ENCODE assay signal across 8 cellular contexts in the genomic region with DNA sequence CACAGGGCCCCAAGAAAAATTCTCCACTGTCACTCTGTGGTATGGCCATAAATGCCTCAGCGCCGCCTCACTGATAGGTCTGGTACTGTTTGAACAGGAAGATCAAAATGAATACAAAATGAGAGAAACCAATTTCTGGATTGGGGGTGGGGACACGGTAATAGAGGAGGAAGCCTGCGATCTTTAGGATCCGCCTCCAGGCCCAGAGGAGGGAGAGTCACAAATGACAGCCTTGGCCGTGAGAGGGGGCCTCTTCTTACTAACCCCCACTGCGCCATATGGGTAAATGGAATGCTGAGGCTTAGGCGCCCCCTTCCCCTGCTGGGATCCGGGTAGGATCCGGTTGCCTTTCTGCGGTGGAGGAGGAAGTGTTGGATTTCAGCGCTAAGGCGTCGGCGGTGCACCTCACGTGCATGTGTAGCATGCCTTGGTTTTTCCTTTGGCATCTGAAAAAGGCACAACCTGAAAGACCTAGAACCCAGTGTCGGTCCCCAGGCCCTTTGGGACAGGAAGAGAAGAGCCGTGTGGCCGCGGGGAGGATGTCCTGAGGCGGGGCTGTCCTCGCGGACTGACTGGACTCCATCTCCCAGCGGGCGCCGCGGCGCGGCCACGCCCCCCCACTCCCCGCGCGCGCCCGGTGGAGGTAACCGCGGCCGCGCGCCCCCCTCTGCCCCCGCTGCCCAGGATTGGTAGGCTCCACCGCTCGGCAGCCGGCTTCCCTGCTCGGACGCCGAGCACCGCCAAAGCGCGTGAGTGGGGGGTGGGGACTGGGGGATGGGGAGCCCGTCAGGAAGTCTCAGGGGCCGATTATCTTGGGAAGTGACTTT. TPM values are rescaled to one million over a fixed set of nuclear protein-coding genes. Genes with fewer than 3 reads are reported as not detected.
DNase-seq lines count a peak whose midpoint lies in the region; ATAC-seq and TF ChIP-seq lines count a peak whose summit lies in the region.

No MANE protein-coding gene starts in this region.

- H3K4me3 Mint-ChIP-seq in activated naive CD8-positive, alpha-beta T cell, result peak overlapping the region; percentile 91
- H3K4me3 Mint-ChIP-seq in glutamatergic neuron (ENCODE audit: unreplicated experiment) (peak overlapping the region; percentile 94), osteocyte (ENCODE audit: unreplicated experiment) (peak overlapping the region; percentile 92)

- peak; percentile 94 for DNase-seq in GM06990 (ENCODE audit: extremely low read depth, insufficient read length)
- DNase-seq in NCI-H1048 (lab: John Stamatoyannopoulos, UW), result peak; percentile 73
- DNase-seq in SKM-1 (lab: John Stamatoyannopoulos, UW; ENCODE audit: unreplicated experiment), result peak; percentile 95
- peak; percentile 91 for DNase-seq in glutamatergic neuron
- peak; percentile 95 for DNase-seq in osteocyte (ENCODE audit: extremely low spot score, unreplicated experiment)
- peak; percentile 56 for DNase-seq in thoracic aorta (ENCODE audit: low spot score)

- H3K4me3 ChIP-seq in GM06990 (replicated peaks; ENCODE audit: low read depth, low read length), result peak overlapping the region; percentile 86
- H3K4me3 ChIP-seq in thoracic aorta, result peak overlapping the region; percentile 94

- peaks cover 21 to 42% of the 10 kb centered on the region in 2 donors for H3K4me1 ChIP-seq in thoracic aorta (ENCODE audit: control insufficient read depth in 1 of 2, low read depth in 2 of 2)

- peak overlapping the region; percentile 99 for H3K27ac Mint-ChIP-seq in activated naive CD8-positive, alpha-beta T cell
- H3K27ac Mint-ChIP-seq in glutamatergic neuron (ENCODE audit: unreplicated experiment), result peak overlapping the region; percentile 95
- peak overlapping the region; percentile 98 for H3K27ac Mint-ChIP-seq in osteocyte (ENCODE audit: unreplicated experiment)

- H3K27me3 ChIP-seq in GM06990 (replicated peaks; ENCODE audit: control insufficient read depth, insufficient read depth, low read length) (no peaks in the 10 kb centered on the region), thoracic aorta (replicated peaks; ENCODE audit: insufficient read depth) (no peaks in the 10 kb centered on the region)

- TF ChIP-seq CTCF in GM06990 (IDR thresholded peaks at IDR 0.05; ENCODE audit: insufficient read depth, low read length, poor library complexity, severe bottlenecking), result no peak
- no peak for TF ChIP-seq CTCF in glutamatergic neuron (IDR thresholded peaks at IDR 0.05; ENCODE audit: partially characterized antibody, unreplicated experiment)
- peak; percentile 47 for TF ChIP-seq CTCF in osteocyte (IDR thresholded peaks at IDR 0.05)
- no peak for TF ChIP-seq CTCF in thoracic aorta (IDR thresholded peaks at IDR 0.05)

- H3K4me1 Mint-ChIP-seq in activated naive CD8-positive, alpha-beta T cell (ENCODE audit: low read depth), result peaks cover 65% of the 10 kb centered on the region
- H3K4me1 Mint-ChIP-seq in glutamatergic neuron (ENCODE audit: low read depth, unreplicated experiment) (peaks cover 35% of the 10 kb centered on the region), osteocyte (ENCODE audit: unreplicated experiment) (peaks cover 65% of the 10 kb centered on the region)

- H3K36me3 ChIP-seq in GM06990 (ENCODE audit: control insufficient read depth, insufficient read depth, low read length) (no peaks in the 10 kb centered on the region), thoracic aorta (no peaks in the 10 kb centered on the region)

- no peaks in the 10 kb centered on the region for H3K9me3 Mint-ChIP-seq in activated naive CD8-positive, alpha-beta T cell (ENCODE audit: low read depth)
- peaks cover 10% of the 10 kb centered on the region for H3K9me3 Mint-ChIP-seq in glutamatergic neuron (ENCODE audit: unreplicated experiment)
- H3K9me3 Mint-ChIP-seq in osteocyte (ENCODE audit: unreplicated experiment), result no peaks in the 10 kb centered on the region

- ATAC-seq in HG02610 (IDR thresholded peaks at IDR 0.05; ENCODE audit: unreplicated experiment), result peak; percentile 45
- peak; percentile 78 for ATAC-seq in thoracic aorta (ENCODE audit: insufficient number of reproducible peaks, low FRiP score, low read depth)

- peak overlapping the region; percentile 86 for H3K27ac ChIP-seq in thoracic aorta

- no peaks in the 10 kb centered on the region for H3K36me3 Mint-ChIP-seq in activated naive CD8-positive, alpha-beta T cell
- H3K36me3 Mint-ChIP-seq in glutamatergic neuron (ENCODE audit: unreplicated experiment) (no peaks in the 10 kb centered on the region), osteocyte (ENCODE audit: unreplicated experiment) (no peaks in the 10 kb centered on the region)

- H3K27me3 Mint-ChIP-seq in activated naive CD8-positive, alpha-beta T cell, result no peaks in the 10 kb centered on the region
- H3K27me3 Mint-ChIP-seq in glutamatergic neuron (ENCODE audit: unreplicated experiment) (peaks cover 11% of the 10 kb centered on the region), osteocyte (ENCODE audit: unreplicated experiment) (no peaks in the 10 kb centered on the region)

- H3K9me3 ChIP-seq in thoracic aorta, result no peaks in the 10 kb centered on the region

RNA-seq across cellular contexts. Expression of a gene that starts 0.7 kb away (rescaled TPM):
- 115 TPM for total RNA-seq in glutamatergic neuron (ENCODE audit: unreplicated experiment)
- total RNA-seq in osteocyte, result 55.4 and 67.2 TPM in 2 replicates
- total RNA-seq in thoracic aorta, result 10 to 100 TPM; 58.9 to 74.3 TPM

RNA-seq across cellular contexts. Expression of a gene that starts 11.4 kb away (rescaled TPM):
- total RNA-seq in glutamatergic neuron (ENCODE audit: unreplicated experiment), result 10.5 TPM
- 10.5 and 14.4 TPM in 2 replicates for total RNA-seq in osteocyte
- 10 to 100 TPM; 11.6 to 20.4 TPM for total RNA-seq in thoracic aorta

RNA-seq across cellular contexts. Expression of a gene that starts 20.6 kb away (rescaled TPM):
- total RNA-seq in glutamatergic neuron (ENCODE audit: unreplicated experiment) (44.3 TPM), osteocyte (55.7 and 60.5 TPM in 2 replicates), thoracic aorta (10 to 100 TPM; 39.4 to 59.7 TPM)

RNA-seq across cellular contexts. Expression of a gene that starts 54.4 kb away (rescaled TPM):
- total RNA-seq in glutamatergic neuron (ENCODE audit: unreplicated experiment) (12.6 TPM), osteocyte (53.8 and 54.2 TPM in 2 replicates), thoracic aorta (10 to 100 TPM; 45.6 to 69.7 TPM)

Comparison
In these comparisons a context has a peak if more than half of its experiments do, and no peak if none do; other contexts are left out.
1. Peak in every context shown above with its lines: DNase-seq, ATAC-seq, H3K4me3 ChIP-seq and H3K27ac ChIP-seq.